In the genomic region with DNA sequence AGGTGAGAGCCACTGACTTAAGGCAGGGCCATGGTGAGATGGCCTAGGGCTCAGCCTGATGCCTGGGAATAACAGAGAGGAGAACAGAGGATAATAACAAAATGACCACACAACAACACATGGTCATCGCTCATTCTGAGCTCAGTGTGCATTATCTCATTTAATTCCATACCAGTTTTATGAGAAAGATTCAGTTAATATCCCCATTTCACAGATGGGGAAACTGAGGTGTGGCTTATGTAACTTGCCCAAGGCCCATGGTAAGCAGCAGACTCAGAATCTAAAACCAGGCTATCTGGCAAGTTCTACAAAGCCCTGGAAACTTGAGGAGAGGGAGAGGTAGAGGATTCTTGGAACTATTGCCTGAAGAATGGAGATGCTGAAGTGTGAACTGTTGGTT, we compare ENCODE assay signal across 28 cellular contexts.
DNase-seq lines count a peak whose midpoint lies in the region; ATAC-seq, FAIRE-seq and TF ChIP-seq lines count a peak whose summit lies in the region.
"Had no signal": no experiment of that assay in that cellular context is flagged by ENCODE, and none has a peak within 500 bp of the region (broad histone marks: within the 10 kb centered on the region; RNA-seq: fewer than 3 reads in every experiment).

No MANE protein-coding gene starts in this region.

- H3K4me1 Mint-ChIP-seq in neural progenitor cell: peaks cover 20% of the 10 kb centered on the region
- H3K4me1 Mint-ChIP-seq: CD4-positive, alpha-beta memory T cell; CD4-positive, CD25-positive, alpha-beta regulatory T cell; CD8-positive, alpha-beta memory T cell had no signal

- H3K27ac ChIP-seq in HEK293 (ENCODE audit: extremely low read depth, low read depth, low read length) (no peak overlapping the region), K562 (ENCODE audit: extremely low read depth, low read depth, low read length) (no peak overlapping the region), neural progenitor cell (no peak overlapping the region)
- H3K27ac ChIP-seq: BLaER1 had no signal

- intact Hi-C loops in K562 (cut with micrococcal nuclease): no loop called here

- H3K4me3 ChIP-seq in HEK293 (ENCODE audit: low read depth, low read length) (no peak overlapping the region), K562 (no peak overlapping the region), neural progenitor cell (no peak overlapping the region)
- H3K4me3 ChIP-seq: BLaER1, GM12878 had no signal

- POLR2A ChIA-PET in HEK293 (lab: Yijun Ruan, JAX) (no interaction called here), K562 (lab: Yijun Ruan, JAX) (no interaction called here)

- 0% methylated on average over 1 of the region's 1 CpG for WGBS in K562 (ENCODE audit: insufficient coverage, low coverage, missing lambda C conversion rate)

- no peaks in the 10 kb centered on the region for H3F3A ChIP-seq in neural progenitor cell (ENCODE audit: low read depth)

- TF ChIP-seq CTCF in HEK293 (tag by site-specific recombination; IDR thresholded peaks at IDR 0.05): no peak
- TF ChIP-seq CTCF in K562 (IDR thresholded peaks at IDR 0.05 in 2 of 3, conservative IDR thresholded peaks at IDR 0.05 in 1 of 3; ENCODE audit: insufficient read depth in 2 of 3, low read depth in 1 of 3, low read length in 3 of 3): no peak
- no peak for TF ChIP-seq CTCF in neural progenitor cell (IDR thresholded peaks at IDR 0.05)

- ATAC-seq in K562: no peak
- no peak for ATAC-seq in GM19035 (IDR thresholded peaks at IDR 0.05; ENCODE audit: unreplicated experiment)
- ATAC-seq: GM12878 had no signal

- H3K4me2 ChIP-seq in K562 (ENCODE audit: insufficient read depth, low read length): no peak overlapping the region
- no peak overlapping the region for H3K4me2 ChIP-seq in neural progenitor cell
- H3K4me2 ChIP-seq: BLaER1 had no signal

- in situ Hi-C loops in K562 (cut with MboI): no loop called here

- TF ChIP-seq RAD21 in K562 (CRISPR knock-in tag; conservative IDR thresholded peaks at IDR 0.05 in 1 of 2, IDR thresholded peaks at IDR 0.05 in 1 of 2): no peak

- H3K9me3 ChIP-seq in HEK293 (ENCODE audit: control insufficient read depth, insufficient read depth, low read depth, low read length) (no peaks in the 10 kb centered on the region), K562 (replicated peaks; ENCODE audit: control insufficient read depth, insufficient read depth, low read depth, low read length) (no peaks in the 10 kb centered on the region), neural progenitor cell (ENCODE audit: low read depth) (no peaks in the 10 kb centered on the region)
- H3K9me3 ChIP-seq: BE2C, BLaER1 had no signal

- DNase-seq in HTR-8/SVneo (ENCODE audit: insufficient read length, low spot score): no peak
- DNase-seq in K562 (ENCODE audit: extremely low read depth in 1 of 4, low spot score in 3 of 4): no peak
- DNase-seq in urothelium cell line (ENCODE audit: low spot score): no peak
- DNase-seq in NCI-H82 treated with DMSO at 0.1 percent for 48 hours (lab: John Stamatoyannopoulos, UW; ENCODE audit: unreplicated experiment): no peak
- no peak for DNase-seq in neural progenitor cell (ENCODE audit: low spot score)
- DNase-seq: 8988T; ACHN; BE2C; C1 segment of cervical spinal cord; CD4-positive, alpha-beta memory T cell; CD4-positive, CD25-positive, alpha-beta regulatory T cell; CD8-positive, alpha-beta memory T cell; COR-L47; DMS 273 treated with DMSO at 0.1 percent for 48 hours; DMS153; DMS53; DMS79; DND-41; EL; GDM1 had no signal

- peaks cover 0 to 5% of the 10 kb centered on the region in 2 experiments; a peak in 1 of 5 replicates for H3K27me3 ChIP-seq in K562 (ENCODE audit: control insufficient read depth in 2 of 2, insufficient read depth in 2 of 2, low read length in 2 of 2)
- H3K27me3 ChIP-seq in neural progenitor cell: no peaks in the 10 kb centered on the region
- H3K27me3 ChIP-seq: BE2C, BLaER1 had no signal

- H3K9ac ChIP-seq in K562 (ENCODE audit: insufficient read depth in 1 of 2, low read depth in 2 of 2, low read length in 2 of 2) (no peak overlapping the region), neural progenitor cell (no peak overlapping the region)
- H3K9ac ChIP-seq: BLaER1 had no signal

- H2AFZ ChIP-seq in K562 (ENCODE audit: low read depth, low read length): no peak overlapping the region
- H2AFZ ChIP-seq in neural progenitor cell (replicated peaks): no peak overlapping the region

- peaks cover 2% of the 10 kb centered on the region for H3K9me3 Mint-ChIP-seq in neural progenitor cell
- H3K9me3 Mint-ChIP-seq: CD4-positive, alpha-beta memory T cell; CD8-positive, alpha-beta memory T cell had no signal

- H3K36me3 ChIP-seq in HEK293 (ENCODE audit: control insufficient read depth in 2 of 2, insufficient read depth in 1 of 2, low read length in 2 of 2) (no peaks in the 10 kb centered on the region), K562 (ENCODE audit: control insufficient read depth, insufficient read depth, low read length) (no peaks in the 10 kb centered on the region), neural progenitor cell (no peaks in the 10 kb centered on the region)
- H3K36me3 ChIP-seq: BE2C, BLaER1 had no signal

- peak; percentile 93 for FAIRE-seq in HTR-8/SVneo (lab: Jason Lieb, UNC)
- FAIRE-seq in K562 (lab: Jason Lieb, UNC): no peak
- peak; percentile 94 for FAIRE-seq in urothelium cell line (lab: Jason Lieb, UNC)
- FAIRE-seq: A204.1, GM12878, GM12892, GM18507 had no signal

- H3K79me2 ChIP-seq in K562 (ENCODE audit: control insufficient read depth, insufficient read depth, low read length) (no peaks in the 10 kb centered on the region), neural progenitor cell (ENCODE audit: low read depth) (no peaks in the 10 kb centered on the region)

- H3K27ac Mint-ChIP-seq in neural progenitor cell: no peak overlapping the region
- H3K27ac Mint-ChIP-seq: CD14-positive monocyte; CD4-positive, alpha-beta memory T cell had no signal

- no peak overlapping the region for H3K4me3 Mint-ChIP-seq in neural progenitor cell
- H3K4me3 Mint-ChIP-seq: CD14-positive monocyte; CD4-positive, alpha-beta memory T cell; CD4-positive, CD25-positive, alpha-beta regulatory T cell; CD8-positive, alpha-beta memory T cell had no signal

- TF ChIP-seq POLR2A in K562 (conservative IDR thresholded peaks at IDR 0.05): no peak

- H3K36me3 Mint-ChIP-seq in neural progenitor cell: no peaks in the 10 kb centered on the region
- H3K36me3 Mint-ChIP-seq: CD14-positive monocyte; CD4-positive, alpha-beta memory T cell; CD4-positive, CD25-positive, alpha-beta regulatory T cell; CD8-positive, alpha-beta memory T cell had no signal

- TF ChIP-seq EP300 in K562 (IDR thresholded peaks at IDR 0.05; ENCODE audit: low read length): no peak

- no peaks in the 10 kb centered on the region for H3K9me1 ChIP-seq in K562 (ENCODE audit: control insufficient read depth, insufficient read depth, low read length)

- BruUV-seq in K562 (replicated peaks; lab: Mats Ljungman, UMichigan): no TSS peak

- H3K4me1 ChIP-seq in HEK293 (ENCODE audit: control insufficient read depth, insufficient read depth, low read length): no peaks in the 10 kb centered on the region
- no peaks in the 10 kb centered on the region for H3K4me1 ChIP-seq in K562 (replicated peaks in 1 of 2; ENCODE audit: control insufficient read depth in 2 of 2, insufficient read depth in 2 of 2, low read length in 2 of 2)
- no peaks in the 10 kb centered on the region for H3K4me1 ChIP-seq in neural progenitor cell
- H3K4me1 ChIP-seq: BLaER1 had no signal

- peaks cover 15% of the 10 kb centered on the region for H3K27me3 Mint-ChIP-seq in neural progenitor cell (ENCODE audit: insufficient read depth, low read depth)

- CTCF ChIA-PET in HEK293 (lab: Yijun Ruan, JAX): interaction anchor here (0.7 kb wide), 1 partner anchor 284 kb away, joined by 3 read pairs; no protein-coding TSS in a partner anchor
- CTCF ChIA-PET in K562 (lab: Yijun Ruan, JAX; ENCODE audit: low intra/inter-chr PET ratio): no interaction called here

- H4K20me1 ChIP-seq in K562 (replicated peaks; ENCODE audit: control insufficient read depth, insufficient read depth, low read length): 0 out of 2 replicates have a peak, but pooled peaks cover 8% of the 10 kb centered on the region
- H4K20me1 ChIP-seq in neural progenitor cell (ENCODE audit: low read depth): no peaks in the 10 kb centered on the region
- H4K20me1 ChIP-seq: BLaER1 had no signal

TF ChIP-seq in HEK293, 187 proteins besides CTCF, POLR2A, EP300 and RAD21:
- peak; percentile 56; the same call in 1 of the 2 replicates for TF ChIP-seq ZNF664 (tag by site-specific recombination; IDR thresholded peaks at IDR 0.05)
- no peak for TF ChIP-seq ZBTB44 (tag by site-specific recombination; IDR thresholded peaks at IDR 0.05)
- no peak for TF ChIP-seq ZNF211 (tag by site-specific recombination; IDR thresholded peaks at IDR 0.05; ENCODE audit: low read depth)
- TF ChIP-seq GLIS1 (tag by site-specific recombination; IDR thresholded peaks at IDR 0.05): no peak

TF ChIP-seq in K562, 482 proteins besides CTCF, POLR2A, EP300 and RAD21:
- TF ChIP-seq LEF1 (IDR thresholded peaks at IDR 0.05) (no peak), ZSCAN29 (IDR thresholded peaks at IDR 0.05) (no peak), RBM25 (IDR thresholded peaks at IDR 0.05; ENCODE audit: low read depth, low read length, severe bottlenecking) (peak; percentile 61)
TF ChIP-seq in K562: peak in this region for 1.
